Comparison of ENCODE assay signal across 10 cellular contexts in the genomic region with DNA sequence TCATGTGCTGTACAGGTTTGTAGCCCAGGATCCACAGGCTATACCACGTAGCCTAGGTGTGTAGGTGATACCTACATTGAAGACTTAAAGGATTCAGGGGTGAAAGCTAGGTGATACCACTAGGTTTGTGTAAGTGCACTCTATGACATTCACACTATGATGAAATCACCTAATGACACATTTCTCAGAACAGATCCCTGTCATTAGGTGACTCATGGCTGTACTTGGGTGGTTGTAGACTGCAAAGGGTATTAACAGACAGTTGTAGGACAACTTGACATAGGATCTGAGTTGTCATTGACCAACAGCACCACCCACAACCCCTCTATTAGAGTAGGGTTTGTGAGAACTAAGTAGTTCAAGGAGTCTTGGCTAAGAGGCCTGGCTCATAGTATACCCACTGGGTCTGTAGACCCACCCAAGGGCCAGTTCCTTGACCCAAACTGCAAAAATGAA. TPM values are rescaled to one million over a fixed set of nuclear protein-coding genes. Genes with fewer than 3 reads are reported as not detected.
DNase-seq lines count a peak whose midpoint lies in the region; ATAC-seq, FAIRE-seq and TF ChIP-seq lines count a peak whose summit lies in the region.
"Had no signal": no experiment of that assay in that cellular context is flagged by ENCODE, and none has a peak within 500 bp of the region (broad histone marks: within the 10 kb centered on the region; RNA-seq: fewer than 3 reads in every experiment).

No MANE protein-coding gene starts in this region.

- peak; percentile 18 to 19 for DNase-seq in stimulated activated CD8-positive, alpha-beta memory T cell treated with anti-CD3 and anti-CD28 coated beads, Interleukin-15, amount 100 ng/mL, for 48 hours (ENCODE audit: low read depth in 2 of 2)
- DNase-seq in stimulated activated CD8-positive, alpha-beta memory T cell treated with anti-CD3 and anti-CD28 coated beads, Interleukin-4, amount 100 ng/mL, for 48 hours, result no peak
- DNase-seq in MV-4-11 (lab: John Stamatoyannopoulos, UW) (peak; percentile 70), K562 (ENCODE audit: extremely low read depth in 1 of 4, low spot score in 3 of 4) (peak in 1 of 4 experiments; percentile 55), urothelium cell line (ENCODE audit: low spot score) (no peak), pancreas (no peak), sciatic nerve (ENCODE audit: low spot score) (no peak), NCI-H510A (lab: John Stamatoyannopoulos, UW) (no peak)
- DNase-seq: NCI-H1417 treated with DMSO at 0.1 percent for 48 hours, WERI-Rb-1 had no signal

- H3K27me3 ChIP-seq in K562 (ENCODE audit: control insufficient read depth in 2 of 2, insufficient read depth in 2 of 2, low read length in 2 of 2) (peaks cover 2 to 4% of the 10 kb centered on the region in 2 experiments; a peak in 1 of 5 replicates), pancreas (no peaks in the 10 kb centered on the region)

- POLR2A ChIA-PET in K562 (lab: Yijun Ruan, JAX), result interaction anchor here (1.2 kb wide), 1 partner anchor 15 kb away, joined by 3 read pairs; no protein-coding TSS in a partner anchor

- H3K9me3 ChIP-seq in K562 (replicated peaks; ENCODE audit: control insufficient read depth, insufficient read depth, low read depth, low read length) (no peaks in the 10 kb centered on the region), pancreas (no peaks in the 10 kb centered on the region)

- H3K9me1 ChIP-seq in K562 (ENCODE audit: control insufficient read depth, insufficient read depth, low read length), result no peaks in the 10 kb centered on the region

- BruUV-seq in K562 (replicated peaks; lab: Mats Ljungman, UMichigan), result no TSS peak

- H4K20me1 ChIP-seq in K562 (replicated peaks; ENCODE audit: control insufficient read depth, insufficient read depth, low read length), result no peaks in the 10 kb centered on the region

- no peak for TF ChIP-seq RAD21 in K562 (CRISPR knock-in tag; conservative IDR thresholded peaks at IDR 0.05 in 1 of 2, IDR thresholded peaks at IDR 0.05 in 1 of 2)

- peak; percentile 78 for ATAC-seq in K562
- no peak for ATAC-seq in pancreas
- ATAC-seq in sciatic nerve, result no peak

- peak; percentile 37; the same call in 1 of the 2 replicates for TF ChIP-seq EP300 in K562 (IDR thresholded peaks at IDR 0.05; ENCODE audit: low read length)

- no peak overlapping the region for H3K27ac ChIP-seq in K562 (ENCODE audit: extremely low read depth, low read depth, low read length)
- H3K27ac ChIP-seq in pancreas, result no peak overlapping the region
- H3K27ac ChIP-seq: WERI-Rb-1 had no signal

- TF ChIP-seq POLR2A in K562 (conservative IDR thresholded peaks at IDR 0.05), result no peak

- FAIRE-seq in K562 (lab: Jason Lieb, UNC) (no peak), urothelium cell line (lab: Jason Lieb, UNC) (peak; percentile 89), pancreas (lab: Jason Lieb, UNC) (no peak)

- H3K36me3 ChIP-seq in K562 (ENCODE audit: control insufficient read depth, insufficient read depth, low read length) (no peaks in the 10 kb centered on the region), pancreas (no peaks in the 10 kb centered on the region)
- H3K36me3 ChIP-seq: WERI-Rb-1 had no signal

- WGBS in K562 (ENCODE audit: insufficient coverage, low coverage, missing lambda C conversion rate), result 54% methylated on average over 1 of the region's 1 CpG
- 95 to 97% methylated on average over 1 of the region's 1 CpG for WGBS in pancreas, 2 donors

- no peak overlapping the region for H2AFZ ChIP-seq in K562 (ENCODE audit: low read depth, low read length)

- H3K4me2 ChIP-seq in K562 (ENCODE audit: insufficient read depth, low read length), result no peak overlapping the region

- intact Hi-C loops in K562 (cut with micrococcal nuclease) (no loop called here), pancreas (cut with DNase I) (no loop called here), sciatic nerve (cut with DNase I) (no loop called here)

- no peak overlapping the region for H3K4me3 ChIP-seq in K562
- no peak overlapping the region for H3K4me3 ChIP-seq in pancreas

- CTCF ChIA-PET in K562 (lab: Yijun Ruan, JAX; ENCODE audit: low intra/inter-chr PET ratio), result no interaction called here

- H3K9ac ChIP-seq in K562 (ENCODE audit: insufficient read depth in 1 of 2, low read depth in 2 of 2, low read length in 2 of 2), result no peak overlapping the region

- TF ChIP-seq CTCF in K562 (IDR thresholded peaks at IDR 0.05 in 2 of 3, conservative IDR thresholded peaks at IDR 0.05 in 1 of 3; ENCODE audit: insufficient read depth in 2 of 3, low read depth in 1 of 3, low read length in 3 of 3), result no peak
- no peak for TF ChIP-seq CTCF in pancreas (IDR thresholded peaks at IDR 0.05)

- no peaks in the 10 kb centered on the region for H3K79me2 ChIP-seq in K562 (ENCODE audit: control insufficient read depth, insufficient read depth, low read length)

- in situ Hi-C loops in K562 (cut with MboI), result no loop called here

- H3K4me1 ChIP-seq in K562 (replicated peaks in 1 of 2; ENCODE audit: control insufficient read depth in 2 of 2, insufficient read depth in 2 of 2, low read length in 2 of 2), result peaks cover 0 to 6% of the 10 kb centered on the region in 2 experiments; a peak in 1 of 5 replicates
- no peaks in the 10 kb centered on the region for H3K4me1 ChIP-seq in pancreas

RNA-seq across cellular contexts. Expression of a gene that starts 27.7 kb away (rescaled TPM):
- 142 and 837 TPM in 2 replicates for total RNA-seq in K562 (2011; cell fraction: chromatin; rRNA removed; ENCODE audit: low replicate concordance)
- 44.9 and 97.0 TPM in 2 replicates for total RNA-seq in K562 (2011; cell fraction: nucleolus; rRNA removed)
- 201 and 257 TPM in 2 replicates for total RNA-seq in K562 (2011; cell fraction: nucleoplasm; rRNA removed)
- total RNA-seq in K562 (2014; rRNA removed), result 68.5 and 83.0 TPM in 2 replicates
- total RNA-seq in K562 (2014; rRNA removed; fragmentation: Illumina TruSeq; extraction: Trizol), result 119 and 130 TPM in 2 replicates
- 131 and 144 TPM in 2 replicates for total RNA-seq in K562 (2015; rRNA removed; fragmentation: Illumina TruSeq; extraction: Trizol)
- 65.2 and 71.1 TPM in 2 replicates for total RNA-seq in K562 (2021)
- 71.4 and 72.7 TPM in 2 replicates for polyA plus RNA-seq in K562 (2011; rRNA removed)
- 8.8 and 31.4 TPM in 2 replicates for polyA plus RNA-seq in K562 (2011; cell fraction: cytosol; rRNA removed)
- 72.9 and 143 TPM in 2 replicates for polyA plus RNA-seq in K562 (2011; cell fraction: nucleus; rRNA removed)
- polyA plus RNA-seq in K562 (2012), result 31.5 and 37.2 TPM in 2 replicates
- 64.4 and 76.4 TPM in 2 replicates for polyA plus RNA-seq in K562 (2014; fragmentation: Illumina TruSeq; extraction: Trizol)
- polyA plus RNA-seq in K562 (2014; fragmentation: Nextera tagmentation; extraction: Ambion mirVana), result 1 to 10 TPM; 6.3 to 6.6 TPM
- 48.5 and 58.2 TPM in 2 replicates for polyA plus RNA-seq in K562 (2014; rRNA removed)
- 235 and 351 TPM in 2 replicates for polyA minus RNA-seq in K562 (2011; rRNA and poly(A)+ RNA removed)
- 91.7 and 120 TPM in 2 replicates for polyA minus RNA-seq in K562 (2011; cell fraction: cytosol; rRNA and poly(A)+ RNA removed)
- polyA minus RNA-seq in K562 (2011; cell fraction: nucleus; rRNA and poly(A)+ RNA removed), result 163 and 443 TPM in 2 replicates
- total RNA-seq in pancreas, result 10 to 100 TPM; 22.9 to 32.7 (median 26.6) TPM
- 10 to 100 TPM in 1 of 2 donors, 1 to 10 TPM in 1; 6.6 to 10.6 TPM for polyA plus RNA-seq in pancreas
- total RNA-seq in sciatic nerve, result 93.2 TPM

RNA-seq across cellular contexts. Expression of a gene that starts 56.5 kb away (rescaled TPM):
- total RNA-seq in K562 (2011; cell fraction: chromatin; rRNA removed; ENCODE audit: low replicate concordance), result 68.9 and 113 TPM in 2 replicates
- total RNA-seq in K562 (2011; cell fraction: nucleolus; rRNA removed), result 48.7 and 60.1 TPM in 2 replicates
- total RNA-seq in K562 (2011; cell fraction: nucleoplasm; rRNA removed), result 79.1 and 126 TPM in 2 replicates
- total RNA-seq in K562 (2014; rRNA removed) (68.1 and 71.1 TPM in 2 replicates), K562 (2014; rRNA removed; fragmentation: Illumina TruSeq; extraction: Trizol) (90.9 and 113 TPM in 2 replicates), K562 (2015; rRNA removed; fragmentation: Illumina TruSeq; extraction: Trizol) (66.7 and 70.4 TPM in 2 replicates), K562 (2021) (57.0 and 65.2 TPM in 2 replicates), pancreas (1 to 10 TPM in 1 of 6 donors, under 1 TPM in 3, not detected in 2; 0.06 to 1.5 (median 0.59) TPM), sciatic nerve (1.3 TPM)
- polyA plus RNA-seq in K562 (2011; rRNA removed) (74.9 and 85.7 TPM in 2 replicates), K562 (2014; fragmentation: Illumina TruSeq; extraction: Trizol) (79.2 and 83.3 TPM in 2 replicates), K562 (2014; fragmentation: Nextera tagmentation; extraction: Ambion mirVana) (10 to 100 TPM; 89.3 to 97.9 TPM), K562 (2014; rRNA removed) (72.0 and 82.2 TPM in 2 replicates), pancreas (under 1 TPM; 0.09 to 0.87 TPM)
- polyA plus RNA-seq in K562 (2011; cell fraction: cytosol; rRNA removed), result 15.8 and 23.4 TPM in 2 replicates
- polyA plus RNA-seq in K562 (2011; cell fraction: nucleus; rRNA removed), result 45.5 and 71.8 TPM in 2 replicates
- polyA plus RNA-seq in K562 (2012), result 57.1 and 60.2 TPM in 2 replicates
- polyA minus RNA-seq in K562 (2011; rRNA and poly(A)+ RNA removed), result 79.0 and 99.1 TPM in 2 replicates
- 29.9 and 36.9 TPM in 2 replicates for polyA minus RNA-seq in K562 (2011; cell fraction: cytosol; rRNA and poly(A)+ RNA removed)
- 63.4 and 97.6 TPM in 2 replicates for polyA minus RNA-seq in K562 (2011; cell fraction: nucleus; rRNA and poly(A)+ RNA removed)

RNA-seq across cellular contexts. Expression of a gene that starts 56.5 kb away (rescaled TPM):
- 33.8 and 79.6 TPM in 2 replicates for total RNA-seq in K562 (2011; cell fraction: chromatin; rRNA removed; ENCODE audit: low replicate concordance)
- 12.7 and 20.7 TPM in 2 replicates for total RNA-seq in K562 (2011; cell fraction: nucleolus; rRNA removed)
- 26.4 and 52.7 TPM in 2 replicates for total RNA-seq in K562 (2011; cell fraction: nucleoplasm; rRNA removed)
- total RNA-seq in K562 (2014; rRNA removed) (7.9 and 12.3 TPM in 2 replicates), K562 (2014; rRNA removed; fragmentation: Illumina TruSeq; extraction: Trizol) (25.6 and 27.9 TPM in 2 replicates), K562 (2015; rRNA removed; fragmentation: Illumina TruSeq; extraction: Trizol) (17.2 and 19.8 TPM in 2 replicates), K562 (2021) (19.3 and 22.5 TPM in 2 replicates), pancreas (1 to 10 TPM; 1.9 to 5.8 (median 2.8) TPM), sciatic nerve (12.4 TPM)
- polyA plus RNA-seq in K562 (2011; rRNA removed) (26.6 and 28.2 TPM in 2 replicates), K562 (2014; fragmentation: Illumina TruSeq; extraction: Trizol) (19.8 and 22.1 TPM in 2 replicates), K562 (2014; fragmentation: Nextera tagmentation; extraction: Ambion mirVana) (10 to 100 TPM; 27.1 to 32.8 TPM), K562 (2014; rRNA removed) (17.0 and 18.5 TPM in 2 replicates), pancreas (1 to 10 TPM; 2.8 to 6.3 TPM)
- polyA plus RNA-seq in K562 (2011; cell fraction: cytosol; rRNA removed), result 5.1 and 17.4 TPM in 2 replicates
- 13.5 and 24.2 TPM in 2 replicates for polyA plus RNA-seq in K562 (2011; cell fraction: nucleus; rRNA removed)
- polyA plus RNA-seq in K562 (2012), result 16.2 and 17.7 TPM in 2 replicates
- 28.0 and 34.2 TPM in 2 replicates for polyA minus RNA-seq in K562 (2011; rRNA and poly(A)+ RNA removed)
- 7.4 and 9.9 TPM in 2 replicates for polyA minus RNA-seq in K562 (2011; cell fraction: cytosol; rRNA and poly(A)+ RNA removed)
- 10.9 and 27.9 TPM in 2 replicates for polyA minus RNA-seq in K562 (2011; cell fraction: nucleus; rRNA and poly(A)+ RNA removed)

Comparison
In these comparisons a context has a peak if more than half of its experiments do, and no peak if none do; other contexts are left out.
1. DNase-seq: peak in stimulated activated CD8-positive, alpha-beta memory T cell treated with anti-CD3 and anti-CD28 coated beads, Interleukin-15, amount 100 ng/mL, for 48 hours (2 of 2) and MV-4-11 (single experiment); none in stimulated activated CD8-positive, alpha-beta memory T cell treated with anti-CD3 and anti-CD28 coated beads, Interleukin-4, amount 100 ng/mL, for 48 hours (single experiment), urothelium cell line (single experiment), pancreas (0 of 6), sciatic nerve (single experiment) and NCI-H510A (single experiment).
2. RNA of a gene that starts 56.5 kb away (total RNA-seq): 48.7 to 126 TPM in K562; 1.3 TPM in sciatic nerve (single experiment) and 0.06 to 1.5 TPM in pancreas; every median in the first group is over 10 times any median in the second.